Comparison of ENCODE assay signal across 1 cellular context in genomic region chr5:145855842-145856267, GRCh38.
TF ChIP-seq lines count a peak whose summit lies in the region.

No MANE protein-coding gene starts in this region.

TF ChIP-seq in GM23338, 12 proteins besides CTCF, POLR2A, EP300 and RAD21 (continued from another document):
- no peak for TF ChIP-seq ZNF462 (CRISPR knock-in tag; IDR thresholded peaks at IDR 0.05)
- no peak for TF ChIP-seq CREB1 (CRISPR knock-in tag; IDR thresholded peaks at IDR 0.05; ENCODE audit: low read depth)
- no peak for TF ChIP-seq ETS1 (IDR thresholded peaks at IDR 0.05)
- no peak for TF ChIP-seq ZNF114 (CRISPR knock-in tag; IDR thresholded peaks at IDR 0.05)
